In genomic region chr6:119110601-119111548, GRCh38 we compare ENCODE assay signal across 8 cellular contexts. TPM values are rescaled to one million over a fixed set of nuclear protein-coding genes. Genes with fewer than 3 reads are reported as not detected.
DNase-seq lines count a peak whose midpoint lies in the region; ATAC-seq, FAIRE-seq and TF ChIP-seq lines count a peak whose summit lies in the region.

No MANE protein-coding gene starts in this region.

- TF ChIP-seq CTCF in LNCAP (IDR thresholded peaks at IDR 0.05) (peak; percentile 64), bronchial epithelial cell (IDR thresholded peaks at IDR 0.05; ENCODE audit: insufficient read depth, low read length, severe bottlenecking) (peak; percentile 49), keratinocyte (optimal IDR thresholded peaks at IDR 0.05 in 1 of 3, IDR thresholded peaks at IDR 0.05 in 1 of 3, conservative IDR thresholded peaks at IDR 0.05 in 1 of 3; ENCODE audit: extremely low read depth in 1 of 3, insufficient read depth in 2 of 3, low read length in 3 of 3) (peak; percentile 38 to 57 (median 48))

- H3K9me1 ChIP-seq in keratinocyte (ENCODE audit: control insufficient read depth, extremely low read depth, insufficient read depth, low read length), result no peaks in the 10 kb centered on the region

- H3K4me3 ChIP-seq in GM23248 (no peak overlapping the region), bronchial epithelial cell (ENCODE audit: low read depth, low read length) (no peak overlapping the region), keratinocyte (ENCODE audit: control insufficient read depth in 2 of 3, extremely low read depth in 1 of 3, insufficient read depth in 2 of 3, low read depth in 1 of 3, low read length in 3 of 3) (no peak overlapping the region)

- peaks cover 15% of the 10 kb centered on the region for H3K4me1 ChIP-seq in GM23248 (ENCODE audit: insufficient read depth)
- H3K4me1 ChIP-seq in keratinocyte (ENCODE audit: control insufficient read depth, extremely low read depth, insufficient read depth, low read length), result no peaks in the 10 kb centered on the region

- ATAC-seq in activated CD8-positive, alpha-beta memory T cell treated with anti-CD3 and anti-CD28 coated beads, Interleukin-2, amount 10 ng/mL, durations not matched to agents 7 days and 5 days, result peak; percentile 85
- peak; percentile 73 for ATAC-seq in stimulated activated memory B cell treated with anti-CD40 and anti-IgM and Interleukin-4, amounts not matched to agents 10 μg/mL and 1 μg/mL and 100 μg/mL, for 72 hours

- H3K9me2 ChIP-seq in GM23248 (ENCODE audit: insufficient read depth), result no peaks in the 10 kb centered on the region

- H3K9ac ChIP-seq in GM23248 (no peak overlapping the region), keratinocyte (ENCODE audit: control insufficient read depth, extremely low read depth, insufficient read depth, low read length) (no peak overlapping the region)

- H3K4me2 ChIP-seq in GM23248 (ENCODE audit: unreplicated experiment) (no peak overlapping the region), keratinocyte (ENCODE audit: control insufficient read depth, extremely low read depth, insufficient read depth, low read depth, low read length) (no peak overlapping the region)

- H2AFZ ChIP-seq in GM23248 (peak overlapping the region; percentile 32), keratinocyte (ENCODE audit: control insufficient read depth, low read length) (no peak overlapping the region)

- CTCF ChIA-PET in activated CD8-positive, alpha-beta memory T cell treated with anti-CD3 and anti-CD28 coated beads, Interleukin-2, amount 10 ng/mL, durations not matched to agents 7 days and 5 days (lab: Charles Lee), result interaction anchor here (0.7 to 3.2 kb wide), 24 partner anchors 10 to 831 kb away, joined by 3 to 34 read pairs (median 4); partner anchors contain the start of genes FAM184A and MCM9

- H3K27ac Mint-ChIP-seq in activated CD8-positive, alpha-beta memory T cell treated with anti-CD3 and anti-CD28 coated beads, Interleukin-2, amount 10 ng/mL, durations not matched to agents 7 days and 5 days, result no peak overlapping the region
- no peak overlapping the region for H3K27ac Mint-ChIP-seq in stimulated activated memory B cell treated with anti-CD40 and anti-IgM and Interleukin-4, amounts not matched to agents 10 μg/mL and 1 μg/mL and 100 μg/mL, for 72 hours

- H3K9me3 ChIP-seq in GM23248 (ENCODE audit: low read depth) (no peaks in the 10 kb centered on the region), keratinocyte (ENCODE audit: control insufficient read depth, low read depth, low read length) (no peaks in the 10 kb centered on the region)

- in situ Hi-C loops in GM23248 (cut with MboI), result loop anchor here (10.0 to 25.0 kb wide), 2 partner anchors 146 to 824 kb away; no protein-coding TSS in a partner anchor

- H4K20me1 ChIP-seq in GM23248 (ENCODE audit: insufficient read depth) (no peaks in the 10 kb centered on the region), keratinocyte (ENCODE audit: control insufficient read depth, extremely low read depth, insufficient read depth, low read length) (no peaks in the 10 kb centered on the region)

- H3K27me3 ChIP-seq in GM23248 (replicated peaks; ENCODE audit: insufficient read depth) (no peaks in the 10 kb centered on the region), bronchial epithelial cell (ENCODE audit: control insufficient read depth, insufficient read depth, low read length) (peaks cover 2% of the 10 kb centered on the region), keratinocyte (ENCODE audit: control insufficient read depth, extremely low read depth, insufficient read depth, low read length) (no peaks in the 10 kb centered on the region)

- H3K27ac ChIP-seq in GM23248, result peak overlapping the region; percentile 43; the same call in 1 of the 2 replicates
- no peak overlapping the region for H3K27ac ChIP-seq in keratinocyte (ENCODE audit: control insufficient read depth, insufficient read depth, low read length)

- 18 to 19% methylated on average over 8 of the region's 8 CpGs for WGBS in GM23248 (ENCODE audit: low coverage in 1 of 2, low lambda C conversion rate in 2 of 2, missing lambda C conversion rate in 2 of 2), 2 experiments

- peak; percentile 59 for DNase-seq in activated CD8-positive, alpha-beta memory T cell treated with anti-CD3 and anti-CD28 coated beads, Interleukin-2, amount 10 ng/mL, durations not matched to agents 7 days and 5 days
- no peak for DNase-seq in activated CD8-positive, alpha-beta memory T cell treated with anti-CD3 and anti-CD28 coated beads, Interleukin-2, amount 50 U/mL, for 48 hours
- peak; percentile 77 for DNase-seq in GM23248
- peak; percentile 74 for DNase-seq in SK-N-DZ (ENCODE audit: low spot score)
- peak; percentile 58 for DNase-seq in bronchial epithelial cell (ENCODE audit: low read depth)
- peak; percentile 7 for DNase-seq in keratinocyte (ENCODE audit: low read depth, low spot score)

- no peak overlapping the region for H3K4me3 Mint-ChIP-seq in activated CD8-positive, alpha-beta memory T cell treated with anti-CD3 and anti-CD28 coated beads, Interleukin-2, amount 10 ng/mL, durations not matched to agents 7 days and 5 days
- H3K4me3 Mint-ChIP-seq in stimulated activated memory B cell treated with anti-CD40 and anti-IgM and Interleukin-4, amounts not matched to agents 10 μg/mL and 1 μg/mL and 100 μg/mL, for 72 hours, result no peak overlapping the region

- no peaks in the 10 kb centered on the region for H3K36me3 Mint-ChIP-seq in activated CD8-positive, alpha-beta memory T cell treated with anti-CD3 and anti-CD28 coated beads, Interleukin-2, amount 10 ng/mL, durations not matched to agents 7 days and 5 days
- H3K36me3 Mint-ChIP-seq in stimulated activated memory B cell treated with anti-CD40 and anti-IgM and Interleukin-4, amounts not matched to agents 10 μg/mL and 1 μg/mL and 100 μg/mL, for 72 hours, result no peaks in the 10 kb centered on the region

- no peaks in the 10 kb centered on the region for H3K9me3 Mint-ChIP-seq in activated CD8-positive, alpha-beta memory T cell treated with anti-CD3 and anti-CD28 coated beads, Interleukin-2, amount 10 ng/mL, durations not matched to agents 7 days and 5 days (ENCODE audit: low read depth)
- H3K9me3 Mint-ChIP-seq in stimulated activated memory B cell treated with anti-CD40 and anti-IgM and Interleukin-4, amounts not matched to agents 10 μg/mL and 1 μg/mL and 100 μg/mL, for 72 hours, result no peaks in the 10 kb centered on the region

- H3K79me2 ChIP-seq in GM23248 (ENCODE audit: insufficient read depth), result no peaks in the 10 kb centered on the region
- H3K79me2 ChIP-seq in keratinocyte (ENCODE audit: control insufficient read depth, insufficient read depth, low read length), result no peaks in the 10 kb centered on the region

- FAIRE-seq in bronchial epithelial cell (lab: Jason Lieb, UNC) (no peak), keratinocyte (lab: Jason Lieb, UNC) (peak; percentile 94)

- peaks cover 4% of the 10 kb centered on the region for H3K27me3 Mint-ChIP-seq in activated CD8-positive, alpha-beta memory T cell treated with anti-CD3 and anti-CD28 coated beads, Interleukin-2, amount 10 ng/mL, durations not matched to agents 7 days and 5 days
- H3K27me3 Mint-ChIP-seq in stimulated activated memory B cell treated with anti-CD40 and anti-IgM and Interleukin-4, amounts not matched to agents 10 μg/mL and 1 μg/mL and 100 μg/mL, for 72 hours, result peaks cover 3% of the 10 kb centered on the region

- dilution Hi-C loops in keratinocyte (cut with MboI; ENCODE audit: extremely low pct_ligation_motif_present, low sequenced_read_pairs), result loop anchor here (25.0 kb wide), 1 partner anchor 149 kb away; no protein-coding TSS in a partner anchor

- H3K4me1 Mint-ChIP-seq in activated CD8-positive, alpha-beta memory T cell treated with anti-CD3 and anti-CD28 coated beads, Interleukin-2, amount 10 ng/mL, durations not matched to agents 7 days and 5 days, result peaks cover 17% of the 10 kb centered on the region
- peaks cover 10% of the 10 kb centered on the region for H3K4me1 Mint-ChIP-seq in stimulated activated memory B cell treated with anti-CD40 and anti-IgM and Interleukin-4, amounts not matched to agents 10 μg/mL and 1 μg/mL and 100 μg/mL, for 72 hours

- no peaks in the 10 kb centered on the region for H3F3A ChIP-seq in GM23248 (ENCODE audit: insufficient read depth)

- no peaks in the 10 kb centered on the region for H3K36me3 ChIP-seq in GM23248 (ENCODE audit: low read depth)
- no peaks in the 10 kb centered on the region for H3K36me3 ChIP-seq in bronchial epithelial cell (ENCODE audit: control insufficient read depth, insufficient read depth, low read length)
- H3K36me3 ChIP-seq in keratinocyte (ENCODE audit: control insufficient read depth in 2 of 2, extremely low read depth in 1 of 2, insufficient read depth in 2 of 2, low read length in 2 of 2), result no peaks in the 10 kb centered on the region

RNA-seq across cellular contexts. Expression of gene FAM184A, which starts 32.4 kb away (rescaled TPM):
- 1 to 10 TPM; 3.7 to 6.0 TPM for total RNA-seq in activated CD8-positive, alpha-beta memory T cell treated with anti-CD3 and anti-CD28 coated beads, Interleukin-2, amount 10 ng/mL, durations not matched to agents 7 days and 5 days
- not detected in 2 replicates for total RNA-seq in GM23248 (2014; rRNA removed; shearing (Covaris generic))
- polyA plus RNA-seq in GM23248 (2016; fragmentation: Nextera tagmentation; extraction: Ambion mirVana) (0.25 TPM in 1 of 2 replicates, not detected in the other), keratinocyte (0.01 to 0.20 TPM (median 0.14 TPM) in 3 replicates)
- polyA plus RNA-seq in SK-N-DZ (2014; cell fraction: cytosol; rRNA removed), result 39.9 and 40.4 TPM in 2 replicates
- 61.1 and 73.1 TPM in 2 replicates for polyA plus RNA-seq in SK-N-DZ (2014; cell fraction: nucleus; rRNA removed)
- total RNA-seq in bronchial epithelial cell, result under 0.01 and 0.26 TPM in 2 replicates
- 0.07 TPM for polyA plus RNA-seq in keratinocyte (2011; ENCODE audit: low read depth)
- 0.13 and 0.19 TPM in 2 replicates for polyA plus RNA-seq in keratinocyte (2011; cell fraction: cytosol; rRNA removed)
- 0.35 and 0.36 TPM in 2 replicates for polyA plus RNA-seq in keratinocyte (2011; cell fraction: nucleus; rRNA removed)
- polyA plus RNA-seq in keratinocyte (2012; ENCODE audit: low replicate concordance), result 0.17 TPM in 1 of 2 replicates, not detected in the other
- 0.36 TPM in 1 of 3 replicates, not detected in the others for polyA minus RNA-seq in keratinocyte
- not detected for polyA minus RNA-seq in keratinocyte (2011; cell fraction: cytosol; rRNA and poly(A)+ RNA removed)
- polyA minus RNA-seq in keratinocyte (2011; cell fraction: nucleus; rRNA and poly(A)+ RNA removed), result 0.39 and 0.42 TPM in 2 replicates
